In genomic region chr17:38716368-38717005, GRCh38 we compare ENCODE assay signal across 1 cellular context.
TF ChIP-seq lines count a peak whose summit lies in the region.

No MANE protein-coding gene starts in this region.

TF ChIP-seq in GM12878, 131 proteins besides CTCF, POLR2A, EP300 and RAD21:
- TF ChIP-seq IRF4 (IDR thresholded peaks at IDR 0.05; ENCODE audit: low read depth, low read length) (no peak), TCF12 (IDR thresholded peaks at IDR 0.05; ENCODE audit: low read depth, low read length) (no peak), HDAC2 (IDR thresholded peaks at IDR 0.05) (no peak), CBFB (IDR thresholded peaks at IDR 0.05; ENCODE audit: low read depth) (no peak), PAX8 (IDR thresholded peaks at IDR 0.05) (no peak), RAD51 (IDR thresholded peaks at IDR 0.05) (no peak), BACH1 (IDR thresholded peaks at IDR 0.05; ENCODE audit: borderline replicate concordance) (no peak)
